Comparison of ENCODE assay signal across 1 cellular context in the genomic region with DNA sequence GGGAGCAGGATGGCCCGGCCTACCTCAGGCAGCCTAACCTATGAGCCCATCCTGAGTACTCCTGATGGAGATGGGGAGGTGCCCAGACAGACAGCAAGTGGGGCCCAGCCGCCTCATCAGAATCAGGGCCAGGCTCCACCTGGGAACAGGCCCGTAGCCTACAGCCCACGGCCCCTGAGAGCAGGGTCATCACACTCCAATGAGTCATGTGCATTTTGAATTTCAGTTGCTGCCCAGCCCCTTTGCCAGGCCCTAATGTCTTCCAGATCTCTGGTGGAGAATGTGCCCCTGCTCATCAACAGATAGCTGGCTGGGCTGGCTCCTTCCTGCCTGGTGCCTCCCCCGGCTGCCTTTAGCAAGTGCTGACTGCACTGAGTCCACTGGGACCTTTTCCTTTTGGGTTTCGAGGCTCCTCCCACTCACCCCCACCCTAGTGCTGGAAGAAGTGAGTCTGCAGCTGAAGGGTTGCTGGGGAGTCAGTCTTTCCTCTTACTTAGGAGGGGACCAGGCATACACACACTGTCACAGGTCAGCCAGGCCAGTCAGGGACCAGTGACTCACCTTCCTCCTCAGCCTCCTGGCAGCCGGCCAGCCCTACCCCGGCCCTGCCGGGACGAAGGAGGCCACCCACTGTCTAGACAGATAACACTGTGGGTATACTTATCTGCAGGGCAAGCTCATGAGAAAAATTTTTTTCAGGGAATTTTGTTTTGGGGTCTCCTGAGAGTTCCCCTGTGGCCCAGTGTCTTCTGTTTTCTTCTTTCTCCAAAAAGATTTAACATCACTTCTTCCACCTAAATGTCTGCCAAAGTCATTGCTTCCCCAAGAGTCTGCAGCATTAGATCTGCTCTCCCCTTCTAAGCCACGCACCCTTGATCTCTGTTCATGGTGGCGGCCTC.
TF ChIP-seq lines count a peak whose summit lies in the region.

No MANE protein-coding gene starts in this region.

TF ChIP-seq in GM23338, 12 proteins besides CTCF, POLR2A, EP300 and RAD21 (continued from another document):
- TF ChIP-seq, protein P1, sequence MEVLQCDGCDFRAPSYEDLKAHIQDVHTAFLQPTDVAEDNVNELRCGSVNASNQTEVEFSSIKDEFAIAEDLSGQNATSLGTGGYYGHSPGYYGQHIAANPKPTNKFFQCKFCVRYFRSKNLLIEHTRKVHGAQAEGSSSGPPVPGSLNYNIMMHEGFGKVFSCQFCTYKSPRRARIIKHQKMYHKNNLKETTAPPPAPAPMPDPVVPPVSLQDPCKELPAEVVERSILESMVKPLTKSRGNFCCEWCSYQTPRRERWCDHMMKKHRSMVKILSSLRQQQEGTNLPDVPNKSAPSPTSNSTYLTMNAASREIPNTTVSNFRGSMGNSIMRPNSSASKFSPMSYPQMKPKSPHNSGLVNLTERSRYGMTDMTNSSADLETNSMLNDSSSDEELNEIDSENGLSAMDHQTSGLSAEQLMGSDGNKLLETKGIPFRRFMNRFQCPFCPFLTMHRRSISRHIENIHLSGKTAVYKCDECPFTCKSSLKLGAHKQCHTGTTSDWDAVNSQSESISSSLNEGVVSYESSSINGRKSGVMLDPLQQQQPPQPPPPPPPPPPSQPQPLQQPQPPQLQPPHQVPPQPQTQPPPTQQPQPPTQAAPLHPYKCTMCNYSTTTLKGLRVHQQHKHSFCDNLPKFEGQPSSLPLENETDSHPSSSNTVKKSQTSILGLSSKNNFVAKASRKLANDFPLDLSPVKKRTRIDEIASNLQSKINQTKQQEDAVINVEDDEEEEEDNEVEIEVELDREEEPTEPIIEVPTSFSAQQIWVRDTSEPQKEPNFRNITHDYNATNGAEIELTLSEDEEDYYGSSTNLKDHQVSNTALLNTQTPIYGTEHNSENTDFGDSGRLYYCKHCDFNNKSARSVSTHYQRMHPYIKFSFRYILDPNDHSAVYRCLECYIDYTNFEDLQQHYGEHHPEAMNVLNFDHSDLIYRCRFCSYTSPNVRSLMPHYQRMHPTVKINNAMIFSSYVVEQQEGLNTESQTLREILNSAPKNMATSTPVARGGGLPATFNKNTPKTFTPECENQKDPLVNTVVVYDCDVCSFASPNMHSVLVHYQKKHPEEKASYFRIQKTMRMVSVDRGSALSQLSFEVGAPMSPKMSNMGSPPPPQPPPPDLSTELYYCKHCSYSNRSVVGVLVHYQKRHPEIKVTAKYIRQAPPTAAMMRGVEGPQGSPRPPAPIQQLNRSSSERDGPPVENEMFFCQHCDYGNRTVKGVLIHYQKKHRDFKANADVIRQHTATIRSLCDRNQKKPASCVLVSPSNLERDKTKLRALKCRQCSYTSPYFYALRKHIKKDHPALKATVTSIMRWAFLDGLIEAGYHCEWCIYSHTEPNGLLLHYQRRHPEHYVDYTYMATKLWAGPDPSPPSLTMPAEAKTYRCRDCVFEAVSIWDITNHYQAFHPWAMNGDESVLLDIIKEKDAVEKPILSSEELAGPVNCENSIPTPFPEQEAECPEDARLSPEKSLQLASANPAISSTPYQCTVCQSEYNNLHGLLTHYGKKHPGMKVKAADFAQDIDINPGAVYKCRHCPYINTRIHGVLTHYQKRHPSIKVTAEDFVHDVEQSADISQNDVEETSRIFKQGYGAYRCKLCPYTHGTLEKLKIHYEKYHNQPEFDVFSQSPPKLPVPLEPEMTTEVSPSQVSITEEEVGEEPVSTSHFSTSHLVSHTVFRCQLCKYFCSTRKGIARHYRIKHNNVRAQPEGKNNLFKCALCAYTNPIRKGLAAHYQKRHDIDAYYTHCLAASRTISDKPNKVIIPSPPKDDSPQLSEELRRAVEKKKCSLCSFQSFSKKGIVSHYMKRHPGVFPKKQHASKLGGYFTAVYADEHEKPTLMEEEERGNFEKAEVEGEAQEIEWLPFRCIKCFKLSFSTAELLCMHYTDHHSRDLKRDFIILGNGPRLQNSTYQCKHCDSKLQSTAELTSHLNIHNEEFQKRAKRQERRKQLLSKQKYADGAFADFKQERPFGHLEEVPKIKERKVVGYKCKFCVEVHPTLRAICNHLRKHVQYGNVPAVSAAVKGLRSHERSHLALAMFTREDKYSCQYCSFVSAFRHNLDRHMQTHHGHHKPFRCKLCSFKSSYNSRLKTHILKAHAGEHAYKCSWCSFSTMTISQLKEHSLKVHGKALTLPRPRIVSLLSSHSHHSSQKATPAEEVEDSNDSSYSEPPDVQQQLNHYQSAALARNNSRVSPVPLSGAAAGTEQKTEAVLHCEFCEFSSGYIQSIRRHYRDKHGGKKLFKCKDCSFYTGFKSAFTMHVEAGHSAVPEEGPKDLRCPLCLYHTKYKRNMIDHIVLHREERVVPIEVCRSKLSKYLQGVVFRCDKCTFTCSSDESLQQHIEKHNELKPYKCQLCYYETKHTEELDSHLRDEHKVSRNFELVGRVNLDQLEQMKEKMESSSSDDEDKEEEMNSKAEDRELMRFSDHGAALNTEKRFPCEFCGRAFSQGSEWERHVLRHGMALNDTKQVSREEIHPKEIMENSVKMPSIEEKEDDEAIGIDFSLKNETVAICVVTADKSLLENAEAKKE (CRISPR knock-in tag; IDR thresholded peaks at IDR 0.05), result no peak
- TF ChIP-seq EZH2 (IDR thresholded peaks at IDR 0.05; ENCODE audit: low read depth, unreplicated experiment), result no peak
- TF ChIP-seq CREB1 (CRISPR knock-in tag; IDR thresholded peaks at IDR 0.05; ENCODE audit: low read depth), result no peak
- no peak for TF ChIP-seq ETS1 (IDR thresholded peaks at IDR 0.05)
- TF ChIP-seq EZH2phosphoT487 (IDR thresholded peaks at IDR 0.05; ENCODE audit: unreplicated experiment), result no peak
- TF ChIP-seq JUNB (IDR thresholded peaks at IDR 0.05; ENCODE audit: unreplicated experiment), result no peak
- TF ChIP-seq REST (IDR thresholded peaks at IDR 0.05; ENCODE audit: unreplicated experiment), result no peak
- TF ChIP-seq POLR2AphosphoS5 (IDR thresholded peaks at IDR 0.05; ENCODE audit: low read depth), result no peak
- no peak for TF ChIP-seq STAT1 (IDR thresholded peaks at IDR 0.05; ENCODE audit: unreplicated experiment)
TF ChIP-seq in GM23338: peak in this region for 0.
